11 cellular contexts compared by ENCODE assay signal in genomic region chr11:12556788-12557384, GRCh38.
DNase-seq lines count a peak whose midpoint lies in the region; ATAC-seq and TF ChIP-seq lines count a peak whose summit lies in the region.
"Had no signal": no experiment of that assay in that cellular context is flagged by ENCODE, and none has a peak within 500 bp of the region (broad histone marks: within the 10 kb centered on the region; RNA-seq: fewer than 3 reads in every experiment).

No MANE protein-coding gene starts in this region.

- no peak for TF ChIP-seq CTCF in left ventricle myocardium inferior (IDR thresholded peaks at IDR 0.05; ENCODE audit: borderline replicate concordance)

- H3K9ac ChIP-seq in rectal smooth muscle tissue (ENCODE audit: low read length) = no peak overlapping the region
- H3K9ac ChIP-seq: KMS-11 had no signal

- H3K4me1 ChIP-seq in left ventricle myocardium inferior (peaks cover 28% of the 10 kb centered on the region), rectal smooth muscle tissue (ENCODE audit: control insufficient read depth, insufficient read depth, low read length) (peaks cover 19% of the 10 kb centered on the region)

- peak overlapping the region; percentile 27 for H3K4me3 ChIP-seq in left ventricle myocardium inferior
- no peak overlapping the region for H3K4me3 ChIP-seq in rectal smooth muscle tissue (ENCODE audit: low read length)

- H3K9me3 ChIP-seq in left ventricle myocardium inferior (replicated peaks) = peaks cover 6% of the 10 kb centered on the region

- no peak for ATAC-seq in activated CD4-positive, CD25-positive, alpha-beta regulatory T cell treated with anti-CD3 and anti-CD28 coated beads, Interleukin-2, amount 50 U/mL, for 24 hours

- intact Hi-C loops in left ventricle myocardium inferior (cut with micrococcal nuclease) = no loop called here

- H3K36me3 ChIP-seq in left ventricle myocardium inferior (no peaks in the 10 kb centered on the region), rectal smooth muscle tissue (ENCODE audit: control insufficient read depth, insufficient read depth, low read length) (no peaks in the 10 kb centered on the region)

- H3K27ac ChIP-seq in left ventricle myocardium inferior (replicated peaks) = peak overlapping the region; percentile 77
- H3K27ac ChIP-seq in rectal smooth muscle tissue (ENCODE audit: low read depth, low read length) = peak overlapping the region; percentile 67
- H3K27ac ChIP-seq: KMS-11 had no signal

- H3K27me3 ChIP-seq in left ventricle myocardium inferior (ENCODE audit: low read depth) (no peaks in the 10 kb centered on the region), rectal smooth muscle tissue (ENCODE audit: control insufficient read depth, insufficient read depth, low read length) (no peaks in the 10 kb centered on the region)

- peak; percentile 94 for DNase-seq in GM04504 (ENCODE audit: low read depth)
- DNase-seq in amniotic stem cell (lab: John Stamatoyannopoulos, UW) = peak; percentile 85
- peak; percentile 82 for DNase-seq in left ventricle myocardium inferior
- DNase-seq in NCI-H524 treated with DMSO at 0.1 percent for 48 hours (lab: John Stamatoyannopoulos, UW) = no peak
- no peak for DNase-seq in activated CD4-positive, alpha-beta T cell treated with anti-CD3 and anti-CD28 coated beads, Interleukin-2, amount 50 U/mL, for 48 hours
- DNase-seq in NCI-H1436 (lab: John Stamatoyannopoulos, UW) = no peak
- DNase-seq: activated T-cell treated with anti-CD3 and anti-CD28 coated beads, Interleukin-2, amount 50 U/mL, for 1 hour; naive B cell had no signal

Comparison
In these comparisons a context has a peak if more than half of its experiments do, and no peak if none do; other contexts are left out.
1. DNase-seq: peak in GM04504 (single experiment), amniotic stem cell (single experiment) and left ventricle myocardium inferior (single experiment); none in NCI-H524 treated with DMSO at 0.1 percent for 48 hours (single experiment), activated CD4-positive, alpha-beta T cell treated with anti-CD3 and anti-CD28 coated beads, Interleukin-2, amount 50 U/mL, for 48 hours (0 of 2) and NCI-H1436 (single experiment).